ENCODE assay signal across 27 cellular contexts in genomic region chr1:29592261-29592615, GRCh38.
"Had no signal": no experiment of that assay in that cellular context is flagged by ENCODE, and none has a peak within 500 bp of the region (broad histone marks: within the 10 kb centered on the region; RNA-seq: fewer than 3 reads in every experiment).

No MANE protein-coding gene starts in this region.

- H3K4me3 Mint-ChIP-seq: activated CD4-positive, alpha-beta memory T cell treated with anti-CD3 and anti-CD28 coated beads for 36 hours; activated CD4-positive, alpha-beta T cell treated with anti-CD3 and anti-CD28 coated beads, Interleukin-2, amount 10 ng/mL, durations not matched to agents 7 days and 5 days; activated naive CD4-positive, alpha-beta T cell treated with anti-CD3 and anti-CD28 coated beads, Interleukin-2, amount 50 U/mL, for 24 hours; activated naive CD8-positive, alpha-beta T cell treated with anti-CD3 and anti-CD28 coated beads, Interleukin-2, amount 50 U/mL, for 24 hours; activated T-cell treated with anti-CD3 and anti-CD28 coated beads, Interleukin-2, amount 50 U/mL, for 24 hours; activated T-helper 1 cell treated with anti-CD3 and anti-CD28 coated beads, Interleukin-12 subunit alpha, Interleukin-12 subunit beta, Interleukin-2, Interleukin-4 antibody, amounts not matched to agents 30 ng/mL and 10 ng/mL and 1 ng/mL, durations not matched to agents 14 hours and 24 hours and 36 hours; T-cell had no signal

- H3K36me3 ChIP-seq: ascending aorta had no signal

- H3K4me2 ChIP-seq: PC-9 had no signal

- DNase-seq: activated CD4-positive, alpha-beta memory T cell treated with anti-CD3 and anti-CD28 coated beads for 36 hours; activated CD4-positive, alpha-beta T cell treated with anti-CD3 and anti-CD28 coated beads, Interleukin-2, amount 10 ng/mL, durations not matched to agents 7 days and 5 days; activated CD4-positive, CD25-positive, alpha-beta regulatory T cell; activated effector memory CD4-positive, alpha-beta T cell treated with Interleukin-2 at 50 U/mL for 16 hours; activated naive CD4-positive, alpha-beta T cell; activated naive CD8-positive, alpha-beta T cell treated with anti-CD3 and anti-CD28 coated beads, Interleukin-2, amount 50 U/mL, for 24 hours; activated T-cell treated with anti-CD3 and anti-CD28 coated beads, Interleukin-2, amount 50 U/mL, for 24 hours; amniotic stem cell; body of pancreas; central memory CD4-positive, alpha-beta T cell; KG1; NCI-H1048; NCI-H146; NCI-H187 treated with DMSO at 0.1 percent for 48 hours; NCI-H2081 treated with DMSO at 0.1 percent for 48 hours; NCI-H446; NCI-H524; PC-9; SHP77 treated with DMSO at 0.1 percent for 48 hours; T-cell; T-helper 2 cell; T1000 had no signal

- H3K27ac ChIP-seq: ascending aorta, body of pancreas, PC-9, VCaP had no signal

- H3K36me3 Mint-ChIP-seq: activated CD4-positive, alpha-beta memory T cell treated with anti-CD3 and anti-CD28 coated beads for 36 hours; activated naive CD4-positive, alpha-beta T cell treated with anti-CD3 and anti-CD28 coated beads, Interleukin-2, amount 50 U/mL, for 24 hours; T-cell had no signal

- ATAC-seq: body of pancreas, T-cell had no signal

- H3K4me1 Mint-ChIP-seq: activated CD4-positive, alpha-beta T cell treated with anti-CD3 and anti-CD28 coated beads, Interleukin-2, amount 10 ng/mL, durations not matched to agents 7 days and 5 days; activated naive CD4-positive, alpha-beta T cell treated with anti-CD3 and anti-CD28 coated beads, Interleukin-2, amount 50 U/mL, for 24 hours; activated naive CD8-positive, alpha-beta T cell treated with anti-CD3 and anti-CD28 coated beads, Interleukin-2, amount 50 U/mL, for 24 hours; T-cell had no signal

- H3K4me3 ChIP-seq: ascending aorta, body of pancreas, PC-9 had no signal

- FAIRE-seq: bronchial epithelial cell had no signal

- H3K9me3 ChIP-seq: ascending aorta, body of pancreas had no signal

- H3K9me3 Mint-ChIP-seq: activated CD4-positive, alpha-beta memory T cell treated with anti-CD3 and anti-CD28 coated beads for 36 hours; activated CD4-positive, alpha-beta T cell treated with anti-CD3 and anti-CD28 coated beads, Interleukin-2, amount 10 ng/mL, durations not matched to agents 7 days and 5 days; activated naive CD4-positive, alpha-beta T cell treated with anti-CD3 and anti-CD28 coated beads, Interleukin-2, amount 50 U/mL, for 24 hours; activated naive CD8-positive, alpha-beta T cell treated with anti-CD3 and anti-CD28 coated beads, Interleukin-2, amount 50 U/mL, for 24 hours; activated T-cell treated with anti-CD3 and anti-CD28 coated beads, Interleukin-2, amount 50 U/mL, for 24 hours; activated T-helper 1 cell treated with anti-CD3 and anti-CD28 coated beads, Interleukin-12 subunit alpha, Interleukin-12 subunit beta, Interleukin-2, Interleukin-4 antibody, amounts not matched to agents 30 ng/mL and 10 ng/mL and 1 ng/mL, durations not matched to agents 14 hours and 24 hours and 36 hours had no signal

- H2AFZ ChIP-seq: PC-9 had no signal

- H3K4me1 ChIP-seq: ascending aorta, body of pancreas had no signal

- H3K27ac Mint-ChIP-seq: activated CD4-positive, alpha-beta memory T cell treated with anti-CD3 and anti-CD28 coated beads for 36 hours; activated CD4-positive, alpha-beta T cell treated with anti-CD3 and anti-CD28 coated beads, Interleukin-2, amount 10 ng/mL, durations not matched to agents 7 days and 5 days; activated naive CD4-positive, alpha-beta T cell treated with anti-CD3 and anti-CD28 coated beads, Interleukin-2, amount 50 U/mL, for 24 hours; activated naive CD8-positive, alpha-beta T cell treated with anti-CD3 and anti-CD28 coated beads, Interleukin-2, amount 50 U/mL, for 24 hours; activated T-cell treated with anti-CD3 and anti-CD28 coated beads, Interleukin-2, amount 50 U/mL, for 24 hours; activated T-helper 1 cell treated with anti-CD3 and anti-CD28 coated beads, Interleukin-12 subunit alpha, Interleukin-12 subunit beta, Interleukin-2, Interleukin-4 antibody, amounts not matched to agents 30 ng/mL and 10 ng/mL and 1 ng/mL, durations not matched to agents 14 hours and 24 hours and 36 hours; T-cell had no signal

- H3K27me3 ChIP-seq: ascending aorta, body of pancreas had no signal
